In genomic region chr7:73980206-73980605, GRCh38 we compare ENCODE assay signal across 1 cellular context.
TF ChIP-seq lines count a peak whose summit lies in the region.

No MANE protein-coding gene starts in this region.

TF ChIP-seq in HepG2, 621 proteins besides CTCF, POLR2A, EP300 and RAD21 (continued from another document and continues in another):
- no peak for TF ChIP-seq ISX (CRISPR knock-in tag; conservative IDR thresholded peaks at IDR 0.05)
- TF ChIP-seq SAP130 (CRISPR knock-in tag; IDR thresholded peaks at IDR 0.05; ENCODE audit: low read depth) = peak; percentile 39; the same call in 1 of the 2 replicates
- TF ChIP-seq ZBTB49 (CRISPR knock-in tag; IDR thresholded peaks at IDR 0.05; ENCODE audit: borderline replicate concordance) = no peak
- no peak for TF ChIP-seq HOXA9 (CRISPR knock-in tag; IDR thresholded peaks at IDR 0.05; ENCODE audit: borderline replicate concordance)
- peak; percentile 42; the same call in 1 of the 2 replicates for TF ChIP-seq ARID3A (IDR thresholded peaks at IDR 0.05; ENCODE audit: low read depth, low read length)
- no peak for TF ChIP-seq ZNF124 (CRISPR knock-in tag; IDR thresholded peaks at IDR 0.05)
- TF ChIP-seq HMGXB4 (CRISPR knock-in tag; IDR thresholded peaks at IDR 0.05; ENCODE audit: borderline replicate concordance in 1 of 2, low read depth in 1 of 2) = no peak
- TF ChIP-seq TAF15 (IDR thresholded peaks at IDR 0.05; ENCODE audit: low read depth, low read length, poor library complexity, severe bottlenecking) = no peak
- no peak for TF ChIP-seq ZBTB25 (CRISPR knock-in tag; IDR thresholded peaks at IDR 0.05)
- no peak for TF ChIP-seq HOXA3 (CRISPR knock-in tag; IDR thresholded peaks at IDR 0.05)
- no peak for TF ChIP-seq PLRG1 (conservative IDR thresholded peaks at IDR 0.05)
- no peak for TF ChIP-seq ZNF550 (CRISPR knock-in tag; IDR thresholded peaks at IDR 0.05; ENCODE audit: borderline replicate concordance)
- no peak for TF ChIP-seq CERS6 (CRISPR knock-in tag; IDR thresholded peaks at IDR 0.05)
- TF ChIP-seq ZFY (CRISPR knock-in tag; IDR thresholded peaks at IDR 0.05) = no peak
- TF ChIP-seq ZBTB42 (CRISPR knock-in tag; IDR thresholded peaks at IDR 0.05) = no peak
- TF ChIP-seq TGIF2 (CRISPR knock-in tag; IDR thresholded peaks at IDR 0.05) = 0 out of 2 replicates have a peak, but pooled peaks have one; percentile 40
- no peak for TF ChIP-seq ATF6 (CRISPR knock-in tag; conservative IDR thresholded peaks at IDR 0.05)
- TF ChIP-seq ZNF557 (CRISPR knock-in tag; IDR thresholded peaks at IDR 0.05) = no peak
- TF ChIP-seq CREBL2 (CRISPR knock-in tag; IDR thresholded peaks at IDR 0.05; ENCODE audit: borderline replicate concordance) = no peak
- no peak for TF ChIP-seq ZBTB3 (CRISPR knock-in tag; IDR thresholded peaks at IDR 0.05; ENCODE audit: borderline replicate concordance, low read depth)
- no peak for TF ChIP-seq PCBP1 (IDR thresholded peaks at IDR 0.05; ENCODE audit: borderline replicate concordance, low read depth, low read length)
- no peak for TF ChIP-seq ESRRA (CRISPR knock-in tag; IDR thresholded peaks at IDR 0.05; ENCODE audit: low read depth)
- no peak for TF ChIP-seq ZNF253 (CRISPR knock-in tag; IDR thresholded peaks at IDR 0.05; ENCODE audit: borderline replicate concordance)
- no peak for TF ChIP-seq MED8 (CRISPR knock-in tag; IDR thresholded peaks at IDR 0.05; ENCODE audit: insufficient replicate concordance)
- TF ChIP-seq ZNF615 (CRISPR knock-in tag; IDR thresholded peaks at IDR 0.05; ENCODE audit: borderline replicate concordance) = no peak
- 0 out of 2 replicates have a peak, but pooled peaks have one; percentile 21 for TF ChIP-seq FOXA3 (CRISPR knock-in tag; IDR thresholded peaks at IDR 0.05)
- peak; percentile 17 for TF ChIP-seq XRCC5 (optimal IDR thresholded peaks at IDR 0.05; ENCODE audit: low read length)
- TF ChIP-seq IRF9 (CRISPR knock-in tag; IDR thresholded peaks at IDR 0.05; ENCODE audit: borderline replicate concordance) = no peak
- no peak for TF ChIP-seq GZF1 (CRISPR knock-in tag; IDR thresholded peaks at IDR 0.05)
- no peak for TF ChIP-seq PREB (CRISPR knock-in tag; IDR thresholded peaks at IDR 0.05)
- no peak for TF ChIP-seq SP1 (IDR thresholded peaks at IDR 0.05)
- no peak for TF ChIP-seq SP1 (CRISPR knock-in tag; IDR thresholded peaks at IDR 0.05)
- TF ChIP-seq ZBTB8A (CRISPR knock-in tag; IDR thresholded peaks at IDR 0.05; ENCODE audit: borderline replicate concordance, low read depth) = no peak
- no peak for TF ChIP-seq BRCA1 (CRISPR knock-in tag; IDR thresholded peaks at IDR 0.05)
- no peak for TF ChIP-seq TFE3 (CRISPR knock-in tag; IDR thresholded peaks at IDR 0.05)
- no peak for TF ChIP-seq ZNF772 (CRISPR knock-in tag; IDR thresholded peaks at IDR 0.05)
- TF ChIP-seq CHCHD3 (CRISPR knock-in tag; IDR thresholded peaks at IDR 0.05) = no peak
- no peak for TF ChIP-seq ZNF138 (CRISPR knock-in tag; IDR thresholded peaks at IDR 0.05; ENCODE audit: low read depth)
- no peak for TF ChIP-seq ZNF784 (CRISPR knock-in tag; IDR thresholded peaks at IDR 0.05; ENCODE audit: borderline replicate concordance)
- TF ChIP-seq ZNF512B (CRISPR knock-in tag; IDR thresholded peaks at IDR 0.05; ENCODE audit: borderline replicate concordance) = no peak
- TF ChIP-seq ARNT (IDR thresholded peaks at IDR 0.05) = no peak
- no peak for TF ChIP-seq FOXP1 (IDR thresholded peaks at IDR 0.05)
- 0 out of 2 replicates have a peak, but pooled peaks have one; percentile 34 for TF ChIP-seq FOXP1 (CRISPR knock-in tag; IDR thresholded peaks at IDR 0.05)
- no peak for TF ChIP-seq ZSCAN22 (CRISPR knock-in tag; IDR thresholded peaks at IDR 0.05)
- no peak for TF ChIP-seq ZNF530 (CRISPR knock-in tag; IDR thresholded peaks at IDR 0.05; ENCODE audit: low read depth)
